ENCODE assay signal across 14 cellular contexts in genomic region chr22:33391298-33391697, GRCh38.
DNase-seq lines count a peak whose midpoint lies in the region; ATAC-seq and TF ChIP-seq lines count a peak whose summit lies in the region.
"Had no signal": no experiment of that assay in that cellular context is flagged by ENCODE, and none has a peak within 500 bp of the region (broad histone marks: within the 10 kb centered on the region; RNA-seq: fewer than 3 reads in every experiment).

No MANE protein-coding gene starts in this region.

- no peaks in the 10 kb centered on the region for H3K9me3 ChIP-seq in mucosa of descending colon
- H3K9me3 ChIP-seq: BLaER1, Caco-2, HAP-1 had no signal

- H3K36me3 Mint-ChIP-seq in progenitor cell of endocrine pancreas (ENCODE audit: insufficient read depth): peaks cover 5% of the 10 kb centered on the region
- H3K36me3 Mint-ChIP-seq: CD4-positive, CD25-positive, alpha-beta regulatory T cell; CD8-positive, alpha-beta T cell had no signal

- peaks cover 6% of the 10 kb centered on the region for H3K4me1 ChIP-seq in mucosa of descending colon (ENCODE audit: low read depth)
- H3K4me1 ChIP-seq: HAP-1 had no signal

- TF ChIP-seq CTCF in mucosa of descending colon (IDR thresholded peaks at IDR 0.05) (no peak), progenitor cell of endocrine pancreas (IDR thresholded peaks at IDR 0.05; ENCODE audit: unreplicated experiment) (no peak)

- DNase-seq in left lobe of liver (ENCODE audit: low spot score): no peak
- DNase-seq in mucosa of descending colon: no peak
- no peak for DNase-seq in progenitor cell of endocrine pancreas (ENCODE audit: low spot score, unreplicated experiment)
- no peak for DNase-seq in stimulated activated naive CD4-positive, alpha-beta T cell treated with Interleukin-2 at 50 U/mL for 16 hours (lab: John Stamatoyannopoulos, UW)
- DNase-seq: Caco-2; CD4-positive, CD25-positive, alpha-beta regulatory T cell; CD8-positive, alpha-beta T cell; DMS153; DND-41; GOT3 had no signal

- H3K27me3 Mint-ChIP-seq in progenitor cell of endocrine pancreas: no peaks in the 10 kb centered on the region

- no peaks in the 10 kb centered on the region for H3K36me3 ChIP-seq in mucosa of descending colon (ENCODE audit: low read depth)
- H3K36me3 ChIP-seq: BLaER1, HAP-1 had no signal

- H3K4me3 ChIP-seq in mucosa of descending colon: no peak overlapping the region
- H3K4me3 ChIP-seq: BLaER1, HAP-1 had no signal

- ATAC-seq in left lobe of liver (peak; percentile 22), mucosa of descending colon (peak; percentile 40), GM18519 (IDR thresholded peaks at IDR 0.05; ENCODE audit: low FRiP score, unreplicated experiment) (no peak), GM21717 (IDR thresholded peaks at IDR 0.05; ENCODE audit: unreplicated experiment) (no peak)
- ATAC-seq: CD8-positive, alpha-beta T cell had no signal

- H3K27ac Mint-ChIP-seq in progenitor cell of endocrine pancreas: peak overlapping the region; percentile 25
- H3K27ac Mint-ChIP-seq: CD4-positive, CD25-positive, alpha-beta regulatory T cell; CD8-positive, alpha-beta T cell had no signal

- no peak overlapping the region for H3K4me3 Mint-ChIP-seq in progenitor cell of endocrine pancreas (ENCODE audit: low read depth)
- H3K4me3 Mint-ChIP-seq: CD4-positive, CD25-positive, alpha-beta regulatory T cell; CD8-positive, alpha-beta T cell had no signal

- H3K4me1 Mint-ChIP-seq in progenitor cell of endocrine pancreas (ENCODE audit: low read depth): no peaks in the 10 kb centered on the region
- H3K4me1 Mint-ChIP-seq: CD4-positive, CD25-positive, alpha-beta regulatory T cell had no signal

- intact Hi-C loops in mucosa of descending colon (cut with DNase I, micrococcal nuclease): no loop called here

- H3K9me3 Mint-ChIP-seq in progenitor cell of endocrine pancreas (ENCODE audit: low read depth): no peaks in the 10 kb centered on the region
- H3K9me3 Mint-ChIP-seq: CD8-positive, alpha-beta T cell had no signal

Comparison
In these comparisons a context has a peak if more than half of its experiments do, and no peak if none do; other contexts are left out.
1. ATAC-seq: peak in left lobe of liver (single experiment) and mucosa of descending colon (single experiment); none in GM18519 (single experiment) and GM21717 (single experiment).